In the genomic region with DNA sequence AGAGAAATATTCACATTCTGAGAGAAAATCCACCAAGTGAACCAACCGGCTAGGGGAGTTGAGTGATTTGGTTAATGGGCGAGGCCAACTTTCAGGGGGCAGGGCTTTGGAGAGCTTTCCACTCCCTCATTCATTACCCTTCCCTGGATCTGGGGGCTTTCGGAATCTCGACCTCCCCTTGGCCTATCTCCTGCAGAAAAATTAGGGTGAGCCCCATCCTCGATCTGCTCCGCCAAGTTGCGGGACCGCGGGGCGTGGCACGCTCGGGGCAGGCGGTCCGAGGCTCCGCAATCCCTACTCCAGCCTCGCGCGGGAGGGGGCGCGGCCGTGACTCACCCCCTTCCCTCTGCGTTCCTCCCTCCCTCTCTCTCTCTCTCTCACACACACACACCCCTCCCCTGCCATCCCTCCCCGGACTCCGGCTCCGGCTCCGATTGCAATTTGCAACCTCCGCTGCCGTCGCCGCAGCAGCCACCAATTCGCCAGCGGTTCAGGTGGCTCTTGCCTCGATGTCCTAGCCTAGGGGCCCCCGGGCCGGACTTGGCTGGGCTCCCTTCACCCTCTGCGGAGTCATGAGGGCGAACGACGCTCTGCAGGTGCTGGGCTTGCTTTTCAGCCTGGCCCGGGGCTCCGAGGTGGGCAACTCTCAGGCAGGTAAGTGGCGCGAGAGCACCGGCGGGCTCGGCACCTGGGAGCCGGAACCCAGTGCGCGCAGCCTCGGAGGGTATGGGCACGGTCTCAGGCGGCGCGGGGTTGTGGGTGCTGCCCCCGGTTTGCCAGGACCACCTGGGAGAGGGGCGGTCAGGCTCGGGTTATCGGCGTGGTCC, we compare ENCODE assay signal across 8 cellular contexts. TPM values are rescaled to one million over a fixed set of nuclear protein-coding genes. Genes with fewer than 3 reads are reported as not detected.
A peak's percentile ranks its signal among the peaks of the same experiment; 100 is the strongest.
DNase-seq lines count a peak whose midpoint lies in the region; ATAC-seq lines count a peak whose summit lies in the region.

Gene ERBB3 (plus strand): TSS at position 437 of the 827 bp plus-strand sequence. CDS start 136 bp downstream, at position 573.

- peaks cover 21% of the 10 kb centered on the region for H3K27me3 ChIP-seq in mononuclear cell (ENCODE audit: insufficient read depth, low read length)

- peak; percentile 66 for DNase-seq in DMS153 (lab: John Stamatoyannopoulos, UW)
- DNase-seq in NCI-H774 (lab: John Stamatoyannopoulos, UW): peak; percentile 65
- peak; percentile 53 for DNase-seq in activated T-cell treated with anti-CD3 and anti-CD28 coated beads for 1 hour (ENCODE audit: low read depth)
- DNase-seq in epidermal melanocyte (ENCODE audit: insufficient read length, low spot score): peak; percentile 63
- peak; percentile 49 to 52 for DNase-seq in stimulated activated CD8-positive, alpha-beta memory T cell treated with anti-CD3 and anti-CD28 coated beads, Interleukin-2, amount 100 ng/mL, for 48 hours (ENCODE audit: low read depth in 2 of 2)

- H3K4me1 ChIP-seq in mononuclear cell (ENCODE audit: insufficient read depth, low read length): peaks cover 21% of the 10 kb centered on the region

- ATAC-seq in HG02642 (IDR thresholded peaks at IDR 0.05; ENCODE audit: poor library complexity, unreplicated experiment): peak; percentile 38
- no peak for ATAC-seq in GM19467 (IDR thresholded peaks at IDR 0.05; ENCODE audit: unreplicated experiment)

- no peaks in the 10 kb centered on the region for H3K9me3 ChIP-seq in mononuclear cell (ENCODE audit: low read depth, low read length)

- H3K4me3 ChIP-seq in mononuclear cell (ENCODE audit: low read length): peak within 1 kb of the TSS; percentile 45

RNA-seq across cellular contexts. Expression of gene ERBB3, which starts in this region (rescaled TPM):
- 1.4 TPM for total RNA-seq in mononuclear cell
